Comparison of ENCODE assay signal across 18 cellular contexts in genomic region chr16:75065808-75066149, GRCh38. TPM values are rescaled to one million over a fixed set of nuclear protein-coding genes. Genes with fewer than 3 reads are reported as not detected.
DNase-seq lines count a peak whose midpoint lies in the region; ATAC-seq and TF ChIP-seq lines count a peak whose summit lies in the region.
"Had no signal": no experiment of that assay in that cellular context is flagged by ENCODE, and none has a peak within 500 bp of the region (broad histone marks: within the 10 kb centered on the region; RNA-seq: fewer than 3 reads in every experiment).

No MANE protein-coding gene starts in this region.

- H3K4me1 ChIP-seq in mucosa of rectum (ENCODE audit: control insufficient read depth in 2 of 2, insufficient read depth in 2 of 2, low read length in 2 of 2) (peaks cover 26 to 33% of the 10 kb centered on the region in 2 donors), stomach smooth muscle (ENCODE audit: control insufficient read depth, insufficient read depth, low read length) (peaks cover 42% of the 10 kb centered on the region)

- H3K27ac ChIP-seq in mucosa of rectum (ENCODE audit: low read depth in 2 of 2, low read length in 2 of 2) (peak overlapping the region; percentile 95), stomach smooth muscle (ENCODE audit: low read length) (peak overlapping the region; percentile 46)
- H3K27ac ChIP-seq: 22Rv1 had no signal

- no peaks in the 10 kb centered on the region for H3K27me3 ChIP-seq in mucosa of rectum (ENCODE audit: control insufficient read depth in 2 of 2, insufficient read depth in 2 of 2, low read length in 2 of 2)
- H3K27me3 ChIP-seq in stomach smooth muscle (ENCODE audit: control insufficient read depth in 1 of 2, insufficient read depth in 2 of 2, low read length in 2 of 2), result no peaks in the 10 kb centered on the region
- H3K27me3 ChIP-seq: esophagus muscularis mucosa had no signal

- H3K27ac Mint-ChIP-seq in T-helper 1 cell treated with Interleukin-12 subunit alpha and Interleukin-12 subunit beta and Interleukin-4 antibody, amounts not matched to agents 30 μg/mL and 1 μg/mL, for 36 hours, result peak overlapping the region; percentile 89
- peak overlapping the region; percentile 85 for H3K27ac Mint-ChIP-seq in activated T-helper 1 cell treated with anti-CD3 and anti-CD28 coated beads, Interleukin-12 subunit alpha, Interleukin-12 subunit beta, Interleukin-2, Interleukin-4 antibody, amounts not matched to agents 30 ng/mL and 10 ng/mL and 1 ng/mL, durations not matched to agents 14 hours and 24 hours and 36 hours
- H3K27ac Mint-ChIP-seq: HFFc6, IgD-negative memory B cell had no signal

- peaks cover 29% of the 10 kb centered on the region for H3K36me3 Mint-ChIP-seq in T-helper 1 cell treated with Interleukin-12 subunit alpha and Interleukin-12 subunit beta and Interleukin-4 antibody, amounts not matched to agents 30 μg/mL and 1 μg/mL, for 36 hours (ENCODE audit: low read depth)
- peaks cover 18% of the 10 kb centered on the region for H3K36me3 Mint-ChIP-seq in activated T-helper 1 cell treated with anti-CD3 and anti-CD28 coated beads, Interleukin-12 subunit alpha, Interleukin-12 subunit beta, Interleukin-2, Interleukin-4 antibody, amounts not matched to agents 30 ng/mL and 10 ng/mL and 1 ng/mL, durations not matched to agents 14 hours and 24 hours and 36 hours (ENCODE audit: low read depth)
- H3K36me3 Mint-ChIP-seq: IgD-negative memory B cell had no signal

- no peaks in the 10 kb centered on the region for H3K9me3 Mint-ChIP-seq in T-helper 1 cell treated with Interleukin-12 subunit alpha and Interleukin-12 subunit beta and Interleukin-4 antibody, amounts not matched to agents 30 μg/mL and 1 μg/mL, for 36 hours
- H3K9me3 Mint-ChIP-seq in activated T-helper 1 cell treated with anti-CD3 and anti-CD28 coated beads, Interleukin-12 subunit alpha, Interleukin-12 subunit beta, Interleukin-2, Interleukin-4 antibody, amounts not matched to agents 30 ng/mL and 10 ng/mL and 1 ng/mL, durations not matched to agents 14 hours and 24 hours and 36 hours, result no peaks in the 10 kb centered on the region
- H3K9me3 Mint-ChIP-seq: HFFc6, IgD-negative memory B cell had no signal

- no peaks in the 10 kb centered on the region for H3K36me3 ChIP-seq in mucosa of rectum (ENCODE audit: control insufficient read depth in 2 of 2, insufficient read depth in 2 of 2, low read length in 2 of 2)
- H3K36me3 ChIP-seq in stomach smooth muscle (ENCODE audit: control insufficient read depth in 2 of 2, insufficient read depth in 2 of 2, low read length in 2 of 2), result no peaks in the 10 kb centered on the region
- H3K36me3 ChIP-seq: esophagus muscularis mucosa had no signal

- no peak for ATAC-seq in GM21529 (IDR thresholded peaks at IDR 0.05; ENCODE audit: unreplicated experiment)

- peak overlapping the region; percentile 66 for H3K4me3 Mint-ChIP-seq in T-helper 1 cell treated with Interleukin-12 subunit alpha and Interleukin-12 subunit beta and Interleukin-4 antibody, amounts not matched to agents 30 μg/mL and 1 μg/mL, for 36 hours
- peak overlapping the region; percentile 70 for H3K4me3 Mint-ChIP-seq in activated T-helper 1 cell treated with anti-CD3 and anti-CD28 coated beads, Interleukin-12 subunit alpha, Interleukin-12 subunit beta, Interleukin-2, Interleukin-4 antibody, amounts not matched to agents 30 ng/mL and 10 ng/mL and 1 ng/mL, durations not matched to agents 14 hours and 24 hours and 36 hours
- H3K4me3 Mint-ChIP-seq: HFFc6, IgD-negative memory B cell had no signal

- H3K4me1 Mint-ChIP-seq in T-helper 1 cell treated with Interleukin-12 subunit alpha and Interleukin-12 subunit beta and Interleukin-4 antibody, amounts not matched to agents 30 μg/mL and 1 μg/mL, for 36 hours (ENCODE audit: low read depth), result peaks cover 71% of the 10 kb centered on the region
- H3K4me1 Mint-ChIP-seq in activated T-helper 1 cell treated with anti-CD3 and anti-CD28 coated beads, Interleukin-12 subunit alpha, Interleukin-12 subunit beta, Interleukin-2, Interleukin-4 antibody, amounts not matched to agents 30 ng/mL and 10 ng/mL and 1 ng/mL, durations not matched to agents 14 hours and 24 hours and 36 hours (ENCODE audit: low read depth), result peaks cover 91% of the 10 kb centered on the region

- in situ Hi-C loops in GM13977 (cut with MboI; ENCODE audit: low pct_unique_long_range_greater_than_20kb, low sequenced_read_pairs, unreplicated experiment), result no loop called here

- H3K27me3 Mint-ChIP-seq in T-helper 1 cell treated with Interleukin-12 subunit alpha and Interleukin-12 subunit beta and Interleukin-4 antibody, amounts not matched to agents 30 μg/mL and 1 μg/mL, for 36 hours (ENCODE audit: low read depth), result no peaks in the 10 kb centered on the region
- no peaks in the 10 kb centered on the region for H3K27me3 Mint-ChIP-seq in activated T-helper 1 cell treated with anti-CD3 and anti-CD28 coated beads, Interleukin-12 subunit alpha, Interleukin-12 subunit beta, Interleukin-2, Interleukin-4 antibody, amounts not matched to agents 30 ng/mL and 10 ng/mL and 1 ng/mL, durations not matched to agents 14 hours and 24 hours and 36 hours (ENCODE audit: insufficient read depth)

- H3K9me3 ChIP-seq in mucosa of rectum (ENCODE audit: control insufficient read depth in 2 of 2, low read length in 2 of 2) (no peaks in the 10 kb centered on the region), stomach smooth muscle (ENCODE audit: control insufficient read depth in 2 of 2, low read length in 2 of 2) (peaks cover 0 to 2% of the 10 kb centered on the region in 2 donors)
- H3K9me3 ChIP-seq: esophagus muscularis mucosa had no signal

- intact Hi-C loops in activated T-helper 1 cell treated with anti-CD3 and anti-CD28 coated beads, Interleukin-12 subunit alpha, Interleukin-12 subunit beta, Interleukin-2, Interleukin-4 antibody, amounts not matched to agents 30 ng/mL and 10 ng/mL and 1 ng/mL, durations not matched to agents 14 hours and 24 hours and 36 hours (cut with micrococcal nuclease), result loop anchor here (1.0 to 2.0 kb wide), 3 partner anchors 10 to 65 kb away; no protein-coding TSS in a partner anchor

- DNase-seq in T-helper 1 cell (no peak), GM13977 (ENCODE audit: low spot score) (no peak), NCI-H146 treated with DMSO at 0.1 percent for 48 hours (lab: John Stamatoyannopoulos, UW; ENCODE audit: unreplicated experiment) (no peak)
- no peak for DNase-seq in activated T-helper 1 cell treated with anti-CD3 and anti-CD28 coated beads, Interleukin-12 subunit alpha, Interleukin-12 subunit beta, Interleukin-2, Interleukin-4 antibody, amounts not matched to agents 30 ng/mL and 10 ng/mL and 1 ng/mL, durations not matched to agents 14 hours and 24 hours and 36 hours (ENCODE audit: low spot score)
- DNase-seq: activated naive CD4-positive, alpha-beta T cell treated with anti-CD3 and anti-CD28 coated beads, Interleukin-2, amount 50 U/mL, for 16 hours; C1 segment of cervical spinal cord; dermis blood vessel endothelial cell; HFFc6; mesendoderm; NCI-H1092 treated with DMSO at 0.1 percent for 48 hours had no signal

- peak overlapping the region in 1 of 2 donors; percentile 63 for H3K4me3 ChIP-seq in mucosa of rectum (ENCODE audit: low read length in 2 of 2)
- no peak overlapping the region for H3K4me3 ChIP-seq in stomach smooth muscle (ENCODE audit: low read length in 2 of 2)
- H3K4me3 ChIP-seq: esophagus muscularis mucosa had no signal

- H3K9ac ChIP-seq in mucosa of rectum (ENCODE audit: low read depth in 1 of 2, low read length in 2 of 2) (peak overlapping the region; percentile 65 to 66), stomach smooth muscle (ENCODE audit: low read length in 2 of 2) (no peak overlapping the region)

- TF ChIP-seq CTCF in GM13977 (IDR thresholded peaks at IDR 0.05; ENCODE audit: extremely low read depth, insufficient read depth, missing control alignments), result no peak

RNA-seq across cellular contexts. Expression of gene LDHD, which starts 50.8 kb away (rescaled TPM):
- total RNA-seq in activated T-helper 1 cell treated with anti-CD3 and anti-CD28 coated beads, Interleukin-12 subunit alpha, Interleukin-12 subunit beta, Interleukin-2, Interleukin-4 antibody, amounts not matched to agents 30 ng/mL and 10 ng/mL and 1 ng/mL, durations not matched to agents 14 hours and 24 hours and 36 hours, result 0.20 and 0.26 TPM in 2 replicates
- total RNA-seq: Daoy had no signal

Comparison
In these comparisons a context has a peak if more than half of its experiments do, and no peak if none do; other contexts are left out.
1. H3K9ac ChIP-seq: peak in mucosa of rectum (2 of 2); none in stomach smooth muscle (0 of 2).